In genomic region chr2:68790600-68790999, GRCh38 we compare ENCODE assay signal across 22 cellular contexts. TPM values are rescaled to one million over a fixed set of nuclear protein-coding genes. Genes with fewer than 3 reads are reported as not detected.
DNase-seq lines count a peak whose midpoint lies in the region; ATAC-seq and TF ChIP-seq lines count a peak whose summit lies in the region.
"Had no signal": no experiment of that assay in that cellular context is flagged by ENCODE, and none has a peak within 500 bp of the region (broad histone marks: within the 10 kb centered on the region; RNA-seq: fewer than 3 reads in every experiment).

No MANE protein-coding gene starts in this region.

- peaks cover 77% of the 10 kb centered on the region for H3K79me2 ChIP-seq in Karpas-422 (ENCODE audit: low read length)
- H3K79me2 ChIP-seq: parathyroid adenoma had no signal

- H2AFZ ChIP-seq in Karpas-422 (ENCODE audit: low read length) = no peak overlapping the region
- H2AFZ ChIP-seq: parathyroid adenoma had no signal

- ATAC-seq in activated naive CD8-positive, alpha-beta T cell treated with anti-CD3 and anti-CD28 coated beads, Interleukin-2, amount 10 ng/mL, durations not matched to agents 7 days and 5 days (ENCODE audit: low read depth) = no peak
- ATAC-seq in naive thymus-derived CD8-positive, alpha-beta T cell = no peak
- ATAC-seq in GM19328 (IDR thresholded peaks at IDR 0.05; ENCODE audit: unreplicated experiment) = no peak
- ATAC-seq: left colon, upper lobe of right lung had no signal

- no peak for DNase-seq in T-helper 1 cell
- DNase-seq in Karpas-422 = no peak
- DNase-seq in activated naive CD8-positive, alpha-beta T cell treated with anti-CD3 and anti-CD28 coated beads, Interleukin-2, amount 10 ng/mL, durations not matched to agents 7 days and 5 days = no peak
- no peak for DNase-seq in naive thymus-derived CD8-positive, alpha-beta T cell
- DNase-seq in GM10266 (ENCODE audit: extremely low spot score) = no peak
- DNase-seq in G401 (ENCODE audit: low spot score) = no peak
- DNase-seq: activated CD8-positive, alpha-beta memory T cell treated with anti-CD3 and anti-CD28 coated beads, Interleukin-2, amount 50 U/mL, for 48 hours; amygdala; cerebellar nuclear complex; hypothalamus; IMR-90; left colon; NCI-H774; Peyer's patch; stimulated activated CD4-positive, alpha-beta T cell treated with anti-CD3 and anti-CD28 coated beads, Interleukin-4, amount 100 ng/mL, for 4 hours; upper lobe of right lung had no signal

- no peaks in the 10 kb centered on the region for H3K9me2 ChIP-seq in Karpas-422 (replicated peaks; ENCODE audit: insufficient read depth, low read length)

- no peaks in the 10 kb centered on the region for H3K9me3 Mint-ChIP-seq in T-helper 1 cell treated with Interleukin-12 subunit alpha and Interleukin-12 subunit beta and Interleukin-4 antibody, amounts not matched to agents 30 μg/mL and 1 μg/mL, for 36 hours
- no peaks in the 10 kb centered on the region for H3K9me3 Mint-ChIP-seq in activated naive CD8-positive, alpha-beta T cell treated with anti-CD3 and anti-CD28 coated beads, Interleukin-2, amount 10 ng/mL, durations not matched to agents 7 days and 5 days
- H3K9me3 Mint-ChIP-seq in naive thymus-derived CD8-positive, alpha-beta T cell = no peaks in the 10 kb centered on the region

- H3K27ac ChIP-seq in Karpas-422 (ENCODE audit: low read length) = 0 out of 2 replicates have a peak overlapping the region, but pooled peaks have one; percentile 8
- H3K27ac ChIP-seq: 22Rv1, C4-2B, parathyroid adenoma, SK-N-MC, upper lobe of right lung had no signal

- H3K4me3 ChIP-seq in Karpas-422 (ENCODE audit: low read length) = no peak overlapping the region
- H3K4me3 ChIP-seq: Peyer's patch, SK-N-MC, upper lobe of right lung had no signal

- H3K4me3 Mint-ChIP-seq in T-helper 1 cell treated with Interleukin-12 subunit alpha and Interleukin-12 subunit beta and Interleukin-4 antibody, amounts not matched to agents 30 μg/mL and 1 μg/mL, for 36 hours = no peak overlapping the region
- no peak overlapping the region for H3K4me3 Mint-ChIP-seq in activated naive CD8-positive, alpha-beta T cell treated with anti-CD3 and anti-CD28 coated beads, Interleukin-2, amount 10 ng/mL, durations not matched to agents 7 days and 5 days
- H3K4me3 Mint-ChIP-seq in naive thymus-derived CD8-positive, alpha-beta T cell = peak overlapping the region in 3 of 10 donors; percentile 2 to 23 (median 4)

- H3K36me3 Mint-ChIP-seq in T-helper 1 cell treated with Interleukin-12 subunit alpha and Interleukin-12 subunit beta and Interleukin-4 antibody, amounts not matched to agents 30 μg/mL and 1 μg/mL, for 36 hours (ENCODE audit: low read depth) = peaks cover 45% of the 10 kb centered on the region
- peaks cover 52% of the 10 kb centered on the region for H3K36me3 Mint-ChIP-seq in activated naive CD8-positive, alpha-beta T cell treated with anti-CD3 and anti-CD28 coated beads, Interleukin-2, amount 10 ng/mL, durations not matched to agents 7 days and 5 days
- H3K36me3 Mint-ChIP-seq in naive thymus-derived CD8-positive, alpha-beta T cell = peaks cover 12 to 52% (median 32%) of the 10 kb centered on the region in 3 donors

- in situ Hi-C loops in G401 (cut with HindIII; ENCODE audit: low sequenced_read_pairs) = no loop called here

- POLR2A ChIA-PET in activated naive CD8-positive, alpha-beta T cell treated with anti-CD3 and anti-CD28 coated beads, Interleukin-2, amount 10 ng/mL, durations not matched to agents 7 days and 5 days (lab: Charles Lee) = interaction anchor here (0.8 to 1.1 kb wide), 2 partner anchors 9 to 15 kb away, joined by 3 to 4 read pairs; no protein-coding TSS in a partner anchor
- POLR2A ChIA-PET in naive thymus-derived CD8-positive, alpha-beta T cell (lab: Charles Lee) = interaction anchor here (1.0 to 2.0 kb wide), 3 partner anchors 9 to 20 kb away, joined by 4 to 7 read pairs (median 5); no protein-coding TSS in a partner anchor

- no peaks in the 10 kb centered on the region for H4K20me1 ChIP-seq in Karpas-422 (ENCODE audit: insufficient read depth, low read depth, low read length)

- no peak overlapping the region for H3K4me2 ChIP-seq in Karpas-422 (ENCODE audit: low read depth, low read length, poor library complexity, severe bottlenecking)

- no peak for TF ChIP-seq CTCF in GM10266 (IDR thresholded peaks at IDR 0.05; ENCODE audit: control insufficient read depth, insufficient read depth, low read depth, missing control alignments)

- H3K36me3 ChIP-seq in Karpas-422 (ENCODE audit: insufficient read depth, low read length) = peaks cover 92% of the 10 kb centered on the region

- peaks cover 43% of the 10 kb centered on the region for H3K4me1 Mint-ChIP-seq in T-helper 1 cell treated with Interleukin-12 subunit alpha and Interleukin-12 subunit beta and Interleukin-4 antibody, amounts not matched to agents 30 μg/mL and 1 μg/mL, for 36 hours (ENCODE audit: low read depth)
- peaks cover 33% of the 10 kb centered on the region for H3K4me1 Mint-ChIP-seq in activated naive CD8-positive, alpha-beta T cell treated with anti-CD3 and anti-CD28 coated beads, Interleukin-2, amount 10 ng/mL, durations not matched to agents 7 days and 5 days
- peaks cover 37 to 62% (median 55%) of the 10 kb centered on the region in 4 donors for H3K4me1 Mint-ChIP-seq in naive thymus-derived CD8-positive, alpha-beta T cell

- no peaks in the 10 kb centered on the region for H3K27me3 ChIP-seq in Karpas-422 (ENCODE audit: low read length)
- H3K27me3 ChIP-seq: Peyer's patch, upper lobe of right lung had no signal

- H3K9me3 ChIP-seq in Karpas-422 (ENCODE audit: low read length) = no peaks in the 10 kb centered on the region
- H3K9me3 ChIP-seq: Peyer's patch, upper lobe of right lung had no signal

- no peak overlapping the region for H3K9ac ChIP-seq in Karpas-422 (ENCODE audit: low read length)
- H3K9ac ChIP-seq: parathyroid adenoma had no signal

- peaks cover 48% of the 10 kb centered on the region for H3K4me1 ChIP-seq in Karpas-422 (ENCODE audit: low read length)
- H3K4me1 ChIP-seq: parathyroid adenoma had no signal

- peak overlapping the region; percentile 42 for H3K27ac Mint-ChIP-seq in T-helper 1 cell treated with Interleukin-12 subunit alpha and Interleukin-12 subunit beta and Interleukin-4 antibody, amounts not matched to agents 30 μg/mL and 1 μg/mL, for 36 hours
- peak overlapping the region; percentile 55 for H3K27ac Mint-ChIP-seq in activated naive CD8-positive, alpha-beta T cell treated with anti-CD3 and anti-CD28 coated beads, Interleukin-2, amount 10 ng/mL, durations not matched to agents 7 days and 5 days
- H3K27ac Mint-ChIP-seq in naive thymus-derived CD8-positive, alpha-beta T cell = peak overlapping the region in 9 of 10 donors; percentile 46 to 89 (median 80)

- H3K27me3 Mint-ChIP-seq in T-helper 1 cell treated with Interleukin-12 subunit alpha and Interleukin-12 subunit beta and Interleukin-4 antibody, amounts not matched to agents 30 μg/mL and 1 μg/mL, for 36 hours (ENCODE audit: low read depth) = no peaks in the 10 kb centered on the region
- H3K27me3 Mint-ChIP-seq in activated naive CD8-positive, alpha-beta T cell treated with anti-CD3 and anti-CD28 coated beads, Interleukin-2, amount 10 ng/mL, durations not matched to agents 7 days and 5 days = no peaks in the 10 kb centered on the region
- H3K27me3 Mint-ChIP-seq in naive thymus-derived CD8-positive, alpha-beta T cell = no peaks in the 10 kb centered on the region

RNA-seq across cellular contexts. Expression of gene ARHGAP25, which starts 56.0 kb away (rescaled TPM):
- total RNA-seq in Karpas-422 (2014; rRNA removed; shearing (Covaris generic); ENCODE audit: low replicate concordance) = 172 and 213 TPM in 2 replicates
- total RNA-seq in activated naive CD8-positive, alpha-beta T cell treated with anti-CD3 and anti-CD28 coated beads, Interleukin-2, amount 10 ng/mL, durations not matched to agents 7 days and 5 days = 100 to 1,000 TPM; 109 to 117 TPM
- total RNA-seq in naive thymus-derived CD8-positive, alpha-beta T cell = 100 to 1,000 TPM; 124 TPM
- 100 to 1,000 TPM in 1 of 3 donors, 10 to 100 TPM in 2; 76.5 to 104 (median 95.4) TPM for polyA plus RNA-seq in naive thymus-derived CD8-positive, alpha-beta T cell
- not detected in 2 replicates for total RNA-seq in G401 (2014; rRNA removed; shearing (Covaris generic))

Comparison
In these comparisons a context has a peak if more than half of its experiments do, and no peak if none do; other contexts are left out.
1. RNA of gene ARHGAP25, which starts 56.0 kb away (total RNA-seq): 172 to 213 TPM in Karpas-422, 124 TPM in naive thymus-derived CD8-positive, alpha-beta T cell and 109 to 117 TPM in activated naive CD8-positive, alpha-beta T cell treated with anti-CD3 and anti-CD28 coated beads, Interleukin-2, amount 10 ng/mL, durations not matched to agents 7 days and 5 days; not detected in G401; every median in the first group is over 100 times any median in the second.
2. Peak in every context shown above with its lines, with median percentiles within 50 percentile points of each other: H3K27ac Mint-ChIP-seq.